ENCODE assay signal across 1 cellular context in genomic region chr17:17237026-17237799, GRCh38.
A peak's percentile ranks its signal among the peaks of the same experiment; 100 is the strongest.
TF ChIP-seq lines count a peak whose summit lies in the region.

Gene FLCN, minus strand, starts transcription at chr17:17237168. Its CDS starts 9,031 bp downstream, at chr17:17228137.

TF ChIP-seq in GM12878, 131 proteins besides CTCF, POLR2A, EP300 and RAD21 (continued from another document and continues in another):
- TF ChIP-seq KAT2A (conservative IDR thresholded peaks at IDR 0.05; ENCODE audit: control insufficient read depth, low read depth, low read length) (no peak), SIN3A (IDR thresholded peaks at IDR 0.05; ENCODE audit: low read depth, low read length) (peak; percentile 62; the same call in 1 of the 2 replicates), MXI1 (IDR thresholded peaks at IDR 0.05; ENCODE audit: low read depth, low read length) (peak; percentile 74), EZH2 (IDR thresholded peaks at IDR 0.05; ENCODE audit: borderline replicate concordance, control insufficient read depth, low read depth, low read length) (no peak), HDAC2 (IDR thresholded peaks at IDR 0.05) (no peak), MLLT1 (IDR thresholded peaks at IDR 0.05) (peak; percentile 98), HCFC1 (IDR thresholded peaks at IDR 0.05; ENCODE audit: low read length) (peak; percentile 44), NFXL1 (IDR thresholded peaks at IDR 0.05; ENCODE audit: borderline replicate concordance) (no peak), IRF4 (IDR thresholded peaks at IDR 0.05; ENCODE audit: low read depth, low read length) (no peak), MEF2A (IDR thresholded peaks at IDR 0.05; ENCODE audit: insufficient read depth, low read depth, low read length) (no peak), ATF3 (IDR thresholded peaks at IDR 0.05; ENCODE audit: borderline replicate concordance, extremely low read depth, low read depth, low read length) (peak; percentile 85), NFIC (IDR thresholded peaks at IDR 0.05; ENCODE audit: low read depth, low read length) (peak; percentile 89), PAX5 (IDR thresholded peaks at IDR 0.05; ENCODE audit: borderline replicate concordance, low read depth, low read length) (peak; percentile 56; the same call in 1 of the 2 replicates), ZBTB4 (CRISPR knock-in tag; IDR thresholded peaks at IDR 0.05) (no peak), CREM (IDR thresholded peaks at IDR 0.05; ENCODE audit: low read depth) (peak; percentile 38; the same call in 1 of the 2 replicates), RELB (IDR thresholded peaks at IDR 0.05; ENCODE audit: low read depth) (peak; percentile 100), SKIL (IDR thresholded peaks at IDR 0.05; ENCODE audit: low read depth, poor library complexity, severe bottlenecking) (peak; percentile 98), SREBF2 (IDR thresholded peaks at IDR 0.05; ENCODE audit: low read length) (no peak), REST (IDR thresholded peaks at IDR 0.05; ENCODE audit: low read depth, low read length) (no peak), ZNF592 (IDR thresholded peaks at IDR 0.05) (no peak), MAX (IDR thresholded peaks at IDR 0.05; ENCODE audit: low read depth, low read length) (peak; percentile 95), RCOR1 (conservative IDR thresholded peaks at IDR 0.05; ENCODE audit: low read depth, low read length) (no peak), SP1 (IDR thresholded peaks at IDR 0.05; ENCODE audit: low read depth, low read length) (peak; percentile 89), HDAC6 (IDR thresholded peaks at IDR 0.05; ENCODE audit: unreplicated experiment) (no peak), KLF5 (IDR thresholded peaks at IDR 0.05; ENCODE audit: partially characterized antibody) (peak; percentile 100), TAF1 (IDR thresholded peaks at IDR 0.05; ENCODE audit: borderline replicate concordance, low read depth, low read length) (peak; percentile 93), CREB1 (IDR thresholded peaks at IDR 0.05; ENCODE audit: low read depth) (peak; percentile 49; the same call in 1 of the 2 replicates), POLR2AphosphoS5 (IDR thresholded peaks at IDR 0.05; ENCODE audit: low read length) (peak; percentile 85), CBX5 (IDR thresholded peaks at IDR 0.05; ENCODE audit: low read depth) (no peak), SRF (IDR thresholded peaks at IDR 0.05; ENCODE audit: low read depth in 2 of 2, low read length in 2 of 2) (no peak), ZBTB33 (IDR thresholded peaks at IDR 0.05) (no peak), ZNF207 (IDR thresholded peaks at IDR 0.05; ENCODE audit: borderline replicate concordance) (peak; percentile 95; the same call in 1 of the 2 replicates), USF2 (IDR thresholded peaks at IDR 0.05; ENCODE audit: borderline replicate concordance, low read depth, low read length) (peak; percentile 93)
